23 cellular contexts compared by ENCODE assay signal in genomic region chr21:41235214-41235613, GRCh38.
DNase-seq lines count a peak whose midpoint lies in the region; TF ChIP-seq lines count a peak whose summit lies in the region.
"Had no signal": no experiment of that assay in that cellular context is flagged by ENCODE, and none has a peak within 500 bp of the region (broad histone marks: within the 10 kb centered on the region; RNA-seq: fewer than 3 reads in every experiment).

No MANE protein-coding gene starts in this region.

- no peak overlapping the region for H3K4me3 ChIP-seq in uterus
- no peak overlapping the region for H3K4me3 ChIP-seq in esophagus squamous epithelium
- H3K4me3 ChIP-seq: pancreas, skin epidermis had no signal

- peak overlapping the region; percentile 65 for H3K27ac ChIP-seq in VCaP
- H3K27ac ChIP-seq in uterus, result no peak overlapping the region
- no peak overlapping the region for H3K27ac ChIP-seq in esophagus squamous epithelium
- H3K27ac ChIP-seq: 22Rv1, pancreas, skin epidermis had no signal

- DNase-seq in DMS 273 (lab: John Stamatoyannopoulos, UW; ENCODE audit: unreplicated experiment) (peak; percentile 2), DMS 273 treated with DMSO at 0.1 percent for 48 hours (lab: John Stamatoyannopoulos, UW) (no peak), NCI-H2029 treated with DMSO at 0.1 percent for 48 hours (lab: John Stamatoyannopoulos, UW) (peak; percentile 91), left kidney (ENCODE audit: low read depth, low spot score) (peak; percentile 47), uterus (no peak), esophagus squamous epithelium (lab: John Stamatoyannopoulos, UW) (no peak), NCI-H510A treated with DMSO at 0.1 percent for 48 hours (lab: John Stamatoyannopoulos, UW) (no peak)
- DNase-seq: activated CD4-positive, alpha-beta T cell treated with anti-CD3 and anti-CD28 coated beads for 1 hour; activated CD8-positive, alpha-beta T cell treated with anti-CD3 and anti-CD28 coated beads, Interleukin-2, amount 10 ng/mL, durations not matched to agents 7 days and 5 days; activated naive CD4-positive, alpha-beta T cell treated with anti-CD3 and anti-CD28 coated beads, Interleukin-2, amount 10 ng/mL, durations not matched to agents 7 days and 5 days; C1 segment of cervical spinal cord; hippocampal formation; mesenchymal stem cell; NCI-H1048; NCI-H1930; NCI-H524; pancreas; retina; Right ventricle myocardium superior; stimulated activated naive CD8-positive, alpha-beta T cell treated with anti-CD3 and anti-CD28 coated beads, Interleukin-15, Interleukin-2, amounts not matched to agents 100 U/mL and 50 U/mL, for 24 hours had no signal

- TF ChIP-seq POLR2A in uterus (IDR thresholded peaks at IDR 0.05) (no peak), esophagus squamous epithelium (IDR thresholded peaks at IDR 0.05) (no peak)

- TF ChIP-seq CTCF in VCaP (conservative IDR thresholded peaks at IDR 0.05) (no peak), uterus (IDR thresholded peaks at IDR 0.05) (no peak), esophagus squamous epithelium (IDR thresholded peaks at IDR 0.05) (no peak)

- H3K9me3 ChIP-seq in uterus (no peaks in the 10 kb centered on the region), esophagus squamous epithelium (no peaks in the 10 kb centered on the region)
- H3K9me3 ChIP-seq: pancreas had no signal

- intact Hi-C loops in uterus (cut with DNase I; ENCODE audit: low total_unique reads), result no loop called here
- intact Hi-C loops in esophagus squamous epithelium (cut with DNase I), result no loop called here

- 67 to 68% methylated on average over 3 of the region's 3 CpGs for WGBS in esophagus squamous epithelium, 2 donors

- H3K4me1 ChIP-seq in uterus (no peaks in the 10 kb centered on the region), esophagus squamous epithelium (no peaks in the 10 kb centered on the region)

- H3K27me3 ChIP-seq in uterus (no peaks in the 10 kb centered on the region), esophagus squamous epithelium (no peaks in the 10 kb centered on the region)
- H3K27me3 ChIP-seq: pancreas had no signal

- H3K36me3 ChIP-seq in uterus (no peaks in the 10 kb centered on the region), esophagus squamous epithelium (peaks cover 0 to 51% (median 5%) of the 10 kb centered on the region in 3 donors)

Comparison
In these comparisons a context has a peak if more than half of its experiments do, and no peak if none do; other contexts are left out.
1. DNase-seq: peak in DMS 273 (single experiment), NCI-H2029 treated with DMSO at 0.1 percent for 48 hours (single experiment) and left kidney (single experiment); none in DMS 273 treated with DMSO at 0.1 percent for 48 hours (single experiment), uterus (0 of 2), esophagus squamous epithelium (single experiment) and NCI-H510A treated with DMSO at 0.1 percent for 48 hours (single experiment).